Comparison of ENCODE assay signal across 20 cellular contexts in genomic region chr14:64753374-64753773, GRCh38. TPM values are rescaled to one million over a fixed set of nuclear protein-coding genes. Genes with fewer than 3 reads are reported as not detected.
DNase-seq lines count a peak whose midpoint lies in the region; ATAC-seq, FAIRE-seq and TF ChIP-seq lines count a peak whose summit lies in the region.
"Had no signal": no experiment of that assay in that cellular context is flagged by ENCODE, and none has a peak within 500 bp of the region (broad histone marks: within the 10 kb centered on the region; RNA-seq: fewer than 3 reads in every experiment).

No MANE protein-coding gene starts in this region.

- in situ Hi-C loops in HepG2 (cut with HindIII; ENCODE audit: extremely low pct_ligation_motif_present, low pct_unique_long_range_greater_than_20kb): no loop called here

- FAIRE-seq in HepG2 (lab: Jason Lieb, UNC) (no peak), GM19239 (lab: Jason Lieb, UNC) (no peak)
- FAIRE-seq: GM12892, GM18507 had no signal

- POLR2A ChIA-PET in HepG2 (lab: Yijun Ruan, JAX): no interaction called here

- no peak overlapping the region for H4K8ac ChIP-seq in H9 (replicated peaks; ENCODE audit: insufficient read length, low read depth, low read length)

- H3K9me3 ChIP-seq in HepG2 (ENCODE audit: low read length) (no peaks in the 10 kb centered on the region), right lobe of liver (no peaks in the 10 kb centered on the region), H9 (ENCODE audit: control insufficient read depth, low read depth, low read length) (no peaks in the 10 kb centered on the region), T-helper 17 cell (ENCODE audit: control insufficient read depth, low read length, poor library complexity, severe bottlenecking) (no peaks in the 10 kb centered on the region)
- H3K9me3 ChIP-seq: BLaER1 had no signal

- no peak overlapping the region for H3K56ac ChIP-seq in H9 (ENCODE audit: insufficient read length, low read depth, low read length)

- WGBS in HepG2 (ENCODE audit: low lambda C conversion rate): 54% methylated on average over 11 of the region's 13 CpGs
- no CpG with 5 or more reads among the region's 13 CpGs for WGBS in right lobe of liver (ENCODE audit: insufficient coverage, low coverage, low lambda C conversion rate, missing lambda C conversion rate)
- no CpG with 5 or more reads among the region's 13 CpGs for WGBS in H9 (ENCODE audit: extremely low coverage, insufficient read length, low lambda C conversion rate)

- TF ChIP-seq EP300 in HepG2 (IDR thresholded peaks at IDR 0.05; ENCODE audit: low read depth in 2 of 2, low read length in 2 of 2) (no peak), HepG2 (CRISPR knock-in tag; IDR thresholded peaks at IDR 0.05; ENCODE audit: borderline replicate concordance) (no peak)

- H3K27me3 Mint-ChIP-seq in H9 (ENCODE audit: low read depth) (peaks cover 13% of the 10 kb centered on the region; the same call in 1 of the 2 replicates), T-helper 17 cell (no peaks in the 10 kb centered on the region)
- H3K27me3 Mint-ChIP-seq in activated T-helper 2 cell treated with anti-CD3 and anti-CD28 coated beads, Interferon-gamma antibody, Interleukin-2, Interleukin-4, amounts not matched to agents 10 μg/mL and 5 μg/mL and 100 μg/mL, durations not matched to agents 14 hours and 24 hours and 36 hours (ENCODE audit: low read depth): peaks cover 2% of the 10 kb centered on the region
- H3K27me3 Mint-ChIP-seq: CD4-positive, alpha-beta memory T cell had no signal

- H3K18ac ChIP-seq in H9 (ENCODE audit: insufficient read length, low read depth, low read length): no peak overlapping the region

- CTCF ChIA-PET in HepG2 (lab: Yijun Ruan, JAX; ENCODE audit: low intra/inter-chr PET ratio, low total read pairs): no interaction called here

- H3K9me3 Mint-ChIP-seq in H9: peaks cover 2 to 3% of the 10 kb centered on the region in 2 experiments; a peak in 3 of 5 replicates
- H3K9me3 Mint-ChIP-seq in activated T-helper 2 cell treated with anti-CD3 and anti-CD28 coated beads, Interferon-gamma antibody, Interleukin-2, Interleukin-4, amounts not matched to agents 10 μg/mL and 5 μg/mL and 100 μg/mL, durations not matched to agents 14 hours and 24 hours and 36 hours: no peaks in the 10 kb centered on the region
- H3K9me3 Mint-ChIP-seq: CD4-positive, alpha-beta memory T cell had no signal

- H3K36me3 ChIP-seq in HepG2 (replicated peaks in 1 of 2; ENCODE audit: control insufficient read depth in 1 of 2, insufficient read depth in 2 of 2, low read length in 2 of 2) (no peaks in the 10 kb centered on the region), right lobe of liver (no peaks in the 10 kb centered on the region)
- H3K36me3 ChIP-seq: BLaER1 had no signal

- H2AFZ ChIP-seq in HepG2 (ENCODE audit: low read length) (no peak overlapping the region), H9 (ENCODE audit: low read length) (no peak overlapping the region)
- H2AFZ ChIP-seq: GM23248 had no signal

- no peak overlapping the region for H2BK20ac ChIP-seq in H9 (ENCODE audit: low read depth, low read length, poor library complexity, severe bottlenecking)

- no peak overlapping the region for H2BK120ac ChIP-seq in H9 (ENCODE audit: low read depth, low read length, poor library complexity, severe bottlenecking)

- H4K20me1 ChIP-seq in HepG2 (ENCODE audit: insufficient read depth, low read length): no peaks in the 10 kb centered on the region
- H4K20me1 ChIP-seq in H9 (ENCODE audit: control insufficient read depth, insufficient read depth, insufficient read length): no peaks in the 10 kb centered on the region
- H4K20me1 ChIP-seq: BLaER1 had no signal

- no TSS peak for BruUV-seq in HepG2 (replicated peaks; lab: Mats Ljungman, UMichigan)

- H3K4me1 ChIP-seq in HepG2 (ENCODE audit: insufficient read depth, low read length): peaks cover 13% of the 10 kb centered on the region
- H3K4me1 ChIP-seq in right lobe of liver: no peaks in the 10 kb centered on the region
- H3K4me1 ChIP-seq in H9 (ENCODE audit: insufficient read depth, low read length): peaks cover 5% of the 10 kb centered on the region; the same call in 1 of the 2 replicates

- H4K91ac ChIP-seq in H9 (ENCODE audit: insufficient read length, low read depth, low read length): no peak overlapping the region

- H3K23ac ChIP-seq in H9 (ENCODE audit: insufficient read length, low read depth, low read length): no peak overlapping the region

- H2BK5ac ChIP-seq in H9 (ENCODE audit: insufficient read length, low read length): no peak overlapping the region

- H3K4me2 ChIP-seq in HepG2 (ENCODE audit: low read depth, low read length) (no peak overlapping the region), H9 (ENCODE audit: insufficient read depth, insufficient read length, low read length) (no peak overlapping the region)
- H3K4me2 ChIP-seq: BLaER1 had no signal

- H2AK5ac ChIP-seq in H9 (ENCODE audit: insufficient read length, low read length): no peak overlapping the region

- H3K79me2 ChIP-seq in HepG2 (ENCODE audit: insufficient read depth, low read length) (no peaks in the 10 kb centered on the region), H9 (ENCODE audit: insufficient read depth, low read length) (no peaks in the 10 kb centered on the region)

- H3K27me3 ChIP-seq in HepG2 (ENCODE audit: control insufficient read depth in 1 of 2, insufficient read depth in 2 of 2, low read length in 2 of 2): peaks cover 6 to 19% of the 10 kb centered on the region in 2 experiments; a peak in 4 of 5 replicates
- no peaks in the 10 kb centered on the region for H3K27me3 ChIP-seq in right lobe of liver
- H3K27me3 ChIP-seq in H9 (ENCODE audit: insufficient read depth, low read length): no peaks in the 10 kb centered on the region
- H3K27me3 ChIP-seq: BLaER1 had no signal

- H2BK12ac ChIP-seq in H9 (ENCODE audit: insufficient read length, low read depth, low read length): no peak overlapping the region

- H3K4me1 Mint-ChIP-seq in H9 (peaks cover 11 to 15% of the 10 kb centered on the region in 2 experiments), T-helper 17 cell (peaks cover 36% of the 10 kb centered on the region)
- peaks cover 15% of the 10 kb centered on the region for H3K4me1 Mint-ChIP-seq in activated T-helper 2 cell treated with anti-CD3 and anti-CD28 coated beads, Interferon-gamma antibody, Interleukin-2, Interleukin-4, amounts not matched to agents 10 μg/mL and 5 μg/mL and 100 μg/mL, durations not matched to agents 14 hours and 24 hours and 36 hours (ENCODE audit: low read depth)

- H3K23me2 ChIP-seq in H9 (ENCODE audit: insufficient read length, low read depth, low read length, poor library complexity, severe bottlenecking): no peaks in the 10 kb centered on the region

- no peak overlapping the region for H4K5ac ChIP-seq in H9 (ENCODE audit: insufficient read length, low read depth, low read length)

- intact Hi-C loops in HepG2 (cut with micrococcal nuclease; ENCODE audit: unreplicated experiment) (no loop called here), right lobe of liver (cut with DNase I) (no loop called here), left cardiac atrium (cut with DNase I) (no loop called here)
- intact Hi-C loops in activated T-helper 2 cell treated with anti-CD3 and anti-CD28 coated beads, Interferon-gamma antibody, Interleukin-2, Interleukin-4, amounts not matched to agents 10 μg/mL and 5 μg/mL and 100 μg/mL, durations not matched to agents 14 hours and 24 hours and 36 hours (cut with micrococcal nuclease): no loop called here

- TF ChIP-seq POLR2A in HepG2 (IDR thresholded peaks at IDR 0.05; ENCODE audit: insufficient read depth in 1 of 2, low read depth in 2 of 2, low read length in 2 of 2): no peak
- no peak for TF ChIP-seq POLR2A in right lobe of liver (IDR thresholded peaks at IDR 0.05)

- H3K27ac ChIP-seq in HepG2 (ENCODE audit: extremely low read length, insufficient read depth, low read length) (no peak overlapping the region), right lobe of liver (no peak overlapping the region), H9 (ENCODE audit: insufficient read length, low read depth, low read length) (no peak overlapping the region)
- H3K27ac ChIP-seq: BLaER1, GM23248 had no signal

- H2BK15ac ChIP-seq in H9 (ENCODE audit: low read depth, low read length): no peak overlapping the region

- H3K9ac ChIP-seq in HepG2 (ENCODE audit: insufficient read depth, low read depth, low read length) (no peak overlapping the region), H9 (ENCODE audit: extremely low read depth, insufficient read length, low read length) (no peak overlapping the region)
- H3K9ac ChIP-seq: BLaER1, GM23248 had no signal

- H3K14ac ChIP-seq in H9 (ENCODE audit: insufficient read depth, low read length): peak overlapping the region; percentile 19; the same call in 1 of the 2 replicates

- H3K79me1 ChIP-seq in H9 (ENCODE audit: insufficient read depth, low read depth, low read length, poor library complexity, severe bottlenecking): no peaks in the 10 kb centered on the region

- H3K27ac Mint-ChIP-seq in H9: no peak overlapping the region
- H3K27ac Mint-ChIP-seq in T-helper 17 cell: peak overlapping the region; percentile 99
- no peak overlapping the region for H3K27ac Mint-ChIP-seq in activated T-helper 2 cell treated with anti-CD3 and anti-CD28 coated beads, Interferon-gamma antibody, Interleukin-2, Interleukin-4, amounts not matched to agents 10 μg/mL and 5 μg/mL and 100 μg/mL, durations not matched to agents 14 hours and 24 hours and 36 hours
- H3K27ac Mint-ChIP-seq: CD14-positive monocyte had no signal

- DNase-seq in HepG2 (ENCODE audit: low spot score): no peak
- DNase-seq in right lobe of liver: no peak
- no peak for DNase-seq in H9
- no peak for DNase-seq in T-helper 17 cell
- DNase-seq in left lobe of liver (ENCODE audit: low spot score): no peak
- no peak for DNase-seq in left cardiac atrium
- no peak for DNase-seq in activated T-helper 2 cell treated with anti-CD3 and anti-CD28 coated beads, Interferon-gamma antibody, Interleukin-2, Interleukin-4, amounts not matched to agents 10 μg/mL and 5 μg/mL and 100 μg/mL, durations not matched to agents 14 hours and 24 hours and 36 hours (ENCODE audit: low spot score)
- no peak for DNase-seq in GM19239 (ENCODE audit: insufficient read length, low spot score)
- DNase-seq: 8988T, DMS 273 treated with DMSO at 0.1 percent for 48 hours, DMS79, GDM1, GM23248, H7, KG1 had no signal

- ATAC-seq in HepG2 (no peak), right lobe of liver (no peak), T-helper 17 cell (no peak), left lobe of liver (peak; percentile 9), left cardiac atrium (no peak)

- TF ChIP-seq CTCF in HepG2 (CRISPR knock-in tag; IDR thresholded peaks at IDR 0.05) (no peak), right lobe of liver (IDR thresholded peaks at IDR 0.05) (no peak), H9 (conservative IDR thresholded peaks at IDR 0.05) (no peak)

- H3K4ac ChIP-seq in H9 (ENCODE audit: low read depth, low read length): no peak overlapping the region

- H3K36me3 Mint-ChIP-seq in H9 (ENCODE audit: insufficient read depth in 1 of 3, low read depth in 3 of 3) (no peaks in the 10 kb centered on the region; a peak in 3 of 7 replicates), T-helper 17 cell (ENCODE audit: low read depth) (no peaks in the 10 kb centered on the region)
- H3K36me3 Mint-ChIP-seq in activated T-helper 2 cell treated with anti-CD3 and anti-CD28 coated beads, Interferon-gamma antibody, Interleukin-2, Interleukin-4, amounts not matched to agents 10 μg/mL and 5 μg/mL and 100 μg/mL, durations not matched to agents 14 hours and 24 hours and 36 hours (ENCODE audit: low read depth): no peaks in the 10 kb centered on the region

- H3K4me3 ChIP-seq in HepG2 (replicated peaks in 1 of 3; ENCODE audit: insufficient read depth in 1 of 3, low read depth in 2 of 3, low read length in 3 of 3): no peak overlapping the region
- no peak overlapping the region for H3K4me3 ChIP-seq in right lobe of liver
- H3K4me3 ChIP-seq: BLaER1, GM23248 had no signal

- TF ChIP-seq RAD21 in HepG2 (CRISPR knock-in tag; IDR thresholded peaks at IDR 0.05): no peak

- H3K4me3 Mint-ChIP-seq in H9 (no peak overlapping the region), T-helper 17 cell (no peak overlapping the region)
- H3K4me3 Mint-ChIP-seq in activated T-helper 2 cell treated with anti-CD3 and anti-CD28 coated beads, Interferon-gamma antibody, Interleukin-2, Interleukin-4, amounts not matched to agents 10 μg/mL and 5 μg/mL and 100 μg/mL, durations not matched to agents 14 hours and 24 hours and 36 hours (ENCODE audit: low read depth): no peak overlapping the region
- H3K4me3 Mint-ChIP-seq: CD14-positive monocyte; CD4-positive, alpha-beta memory T cell had no signal

- no peak overlapping the region for H3T11ph ChIP-seq in H9 (ENCODE audit: low read length)

RNA-seq across cellular contexts. Expression of gene PLEKHG3, which starts 49.1 kb away (rescaled TPM):
- total RNA-seq in HepG2 (2016; rRNA removed; fragmentation: Illumina TruSeq; extraction: Trizol): 9.5 and 9.8 TPM in 2 replicates
- total RNA-seq in HepG2 (2016; cell fraction: cytosol; rRNA removed; fragmentation: Illumina TruSeq; extraction: Trizol; ENCODE audit: low read depth): 0.61 and 0.88 TPM in 2 replicates
- total RNA-seq in HepG2 (2016; cell fraction: insoluble cytoplasmic fraction; rRNA removed; fragmentation: Illumina TruSeq; extraction: Trizol): 7.2 and 11.8 TPM in 2 replicates
- 5.6 and 6.4 TPM in 2 replicates for total RNA-seq in HepG2 (2016; cell fraction: membrane; rRNA removed; fragmentation: Illumina TruSeq; extraction: Trizol)
- total RNA-seq in HepG2 (2016; cell fraction: nucleus; rRNA removed; fragmentation: Illumina TruSeq; extraction: Trizol): 9.3 and 10.4 TPM in 2 replicates
- 7.1 and 7.2 TPM in 2 replicates for polyA plus RNA-seq in HepG2 (2011; rRNA removed)
- 2.7 and 5.6 TPM in 2 replicates for polyA plus RNA-seq in HepG2 (2011; cell fraction: cytosol; rRNA removed)
- 13.8 and 16.9 TPM in 2 replicates for polyA plus RNA-seq in HepG2 (2011; cell fraction: nucleus; rRNA removed)
- polyA plus RNA-seq in HepG2 (2012): 5.4 and 8.7 TPM in 2 replicates
- polyA plus RNA-seq in HepG2 (2016; cell fraction: cytosol; fragmentation: Illumina TruSeq; extraction: Trizol; ENCODE audit: low read depth): 0.60 and 0.61 TPM in 2 replicates
- 6.0 and 8.8 TPM in 2 replicates for polyA plus RNA-seq in HepG2 (2016; cell fraction: insoluble cytoplasmic fraction; fragmentation: Illumina TruSeq; extraction: Trizol; ENCODE audit: low read depth)
- polyA plus RNA-seq in HepG2 (2016; cell fraction: membrane; fragmentation: Illumina TruSeq; extraction: Trizol; ENCODE audit: low read depth): 2.1 and 2.2 TPM in 2 replicates
- polyA plus RNA-seq in HepG2 (2016; cell fraction: nucleus; fragmentation: Illumina TruSeq; extraction: Trizol; ENCODE audit: insufficient read depth, low read depth): 28.5 and 30.1 TPM in 2 replicates
- polyA minus RNA-seq in HepG2 (2011; rRNA and poly(A)+ RNA removed; ENCODE audit: low replicate concordance): 9.5 and 51.9 TPM in 2 replicates
- polyA minus RNA-seq in HepG2 (2011; cell fraction: cytosol; rRNA and poly(A)+ RNA removed): 4.6 and 5.4 TPM in 2 replicates
- polyA minus RNA-seq in HepG2 (2011; cell fraction: nucleus; rRNA and poly(A)+ RNA removed): 5.1 and 12.0 TPM in 2 replicates
- 10 to 100 TPM; 25.4 to 49.1 (median 28.0) TPM for total RNA-seq in right lobe of liver
- total RNA-seq in H9 (2021): 48.5 and 49.5 TPM in 2 replicates
- total RNA-seq in T-helper 17 cell: 10 to 100 TPM; 61.4 to 65.5 TPM
- total RNA-seq in left lobe of liver: 32.8 TPM
- 10 to 100 TPM; 29.4 to 37.7 TPM for total RNA-seq in left cardiac atrium
- 1.0 and 1.9 TPM in 2 replicates for total RNA-seq in activated T-helper 2 cell treated with anti-CD3 and anti-CD28 coated beads, Interferon-gamma antibody, Interleukin-2, Interleukin-4, amounts not matched to agents 10 μg/mL and 5 μg/mL and 100 μg/mL, durations not matched to agents 14 hours and 24 hours and 36 hours
